1 cellular context compared by ENCODE assay signal in the genomic region with DNA sequence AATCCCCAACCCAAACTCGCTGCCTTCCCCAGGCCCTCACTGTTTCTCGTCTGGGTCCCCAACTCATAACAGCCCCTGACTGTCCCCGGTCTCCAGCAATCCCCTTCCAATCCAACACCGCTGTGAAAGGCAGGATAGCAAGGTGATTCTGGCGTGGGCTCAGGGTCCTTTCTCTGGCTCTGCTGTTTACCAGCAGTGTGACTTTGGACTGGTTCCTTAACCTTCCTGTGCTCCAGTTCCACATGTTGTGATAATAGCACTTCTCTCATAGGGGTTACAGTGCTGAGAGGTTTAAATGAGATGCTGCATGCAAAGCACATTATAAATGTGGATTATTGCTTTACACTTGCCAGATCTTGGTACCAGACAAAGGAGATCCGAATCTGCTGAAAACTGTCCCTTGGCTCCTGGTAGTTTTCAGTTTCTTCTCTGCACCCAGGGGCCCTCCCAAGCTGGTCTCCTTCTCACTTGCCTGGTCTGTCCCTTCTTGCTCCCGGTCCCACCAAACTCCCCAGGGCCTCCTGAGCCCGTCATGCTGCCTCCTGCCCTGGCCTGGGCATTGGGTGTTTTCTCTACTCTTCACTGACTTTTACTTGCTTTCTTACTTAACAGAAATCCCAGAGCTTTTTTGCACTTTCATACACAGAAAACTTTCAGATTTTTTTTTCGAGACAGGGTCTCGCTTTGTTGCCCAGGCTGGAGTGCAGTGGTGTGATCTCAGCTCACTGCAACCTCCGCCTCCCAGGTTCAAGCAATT.
TF ChIP-seq lines count a peak whose summit lies in the region.

No MANE protein-coding gene starts in this region.

TF ChIP-seq in GM12878, 131 proteins besides CTCF, POLR2A, EP300 and RAD21:
- TF ChIP-seq, protein P1, sequence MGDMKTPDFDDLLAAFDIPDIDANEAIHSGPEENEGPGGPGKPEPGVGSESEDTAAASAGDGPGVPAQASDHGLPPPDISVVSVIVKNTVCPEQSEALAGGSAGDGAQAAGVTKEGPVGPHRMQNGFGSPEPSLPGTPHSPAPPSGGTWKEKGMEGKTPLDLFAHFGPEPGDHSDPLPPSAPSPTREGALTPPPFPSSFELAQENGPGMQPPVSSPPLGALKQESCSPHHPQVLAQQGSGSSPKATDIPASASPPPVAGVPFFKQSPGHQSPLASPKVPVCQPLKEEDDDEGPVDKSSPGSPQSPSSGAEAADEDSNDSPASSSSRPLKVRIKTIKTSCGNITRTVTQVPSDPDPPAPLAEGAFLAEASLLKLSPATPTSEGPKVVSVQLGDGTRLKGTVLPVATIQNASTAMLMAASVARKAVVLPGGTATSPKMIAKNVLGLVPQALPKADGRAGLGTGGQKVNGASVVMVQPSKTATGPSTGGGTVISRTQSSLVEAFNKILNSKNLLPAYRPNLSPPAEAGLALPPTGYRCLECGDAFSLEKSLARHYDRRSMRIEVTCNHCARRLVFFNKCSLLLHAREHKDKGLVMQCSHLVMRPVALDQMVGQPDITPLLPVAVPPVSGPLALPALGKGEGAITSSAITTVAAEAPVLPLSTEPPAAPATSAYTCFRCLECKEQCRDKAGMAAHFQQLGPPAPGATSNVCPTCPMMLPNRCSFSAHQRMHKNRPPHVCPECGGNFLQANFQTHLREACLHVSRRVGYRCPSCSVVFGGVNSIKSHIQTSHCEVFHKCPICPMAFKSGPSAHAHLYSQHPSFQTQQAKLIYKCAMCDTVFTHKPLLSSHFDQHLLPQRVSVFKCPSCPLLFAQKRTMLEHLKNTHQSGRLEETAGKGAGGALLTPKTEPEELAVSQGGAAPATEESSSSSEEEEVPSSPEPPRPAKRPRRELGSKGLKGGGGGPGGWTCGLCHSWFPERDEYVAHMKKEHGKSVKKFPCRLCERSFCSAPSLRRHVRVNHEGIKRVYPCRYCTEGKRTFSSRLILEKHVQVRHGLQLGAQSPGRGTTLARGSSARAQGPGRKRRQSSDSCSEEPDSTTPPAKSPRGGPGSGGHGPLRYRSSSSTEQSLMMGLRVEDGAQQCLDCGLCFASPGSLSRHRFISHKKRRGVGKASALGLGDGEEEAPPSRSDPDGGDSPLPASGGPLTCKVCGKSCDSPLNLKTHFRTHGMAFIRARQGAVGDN (IDR thresholded peaks at IDR 0.05) = 0 out of 2 replicates have a peak, but pooled peaks have one; percentile 8
- TF ChIP-seq EED (IDR thresholded peaks at IDR 0.05; ENCODE audit: low read depth) (peak; percentile 63), MTA2 (IDR thresholded peaks at IDR 0.05; ENCODE audit: low read depth) (peak; percentile 20; the same call in 1 of the 2 replicates), PAX5 (IDR thresholded peaks at IDR 0.05; ENCODE audit: borderline replicate concordance, low read depth, low read length) (0 out of 2 replicates have a peak, but pooled peaks have one; percentile 6), ZNF217 (IDR thresholded peaks at IDR 0.05) (no peak), SMARCA5 (IDR thresholded peaks at IDR 0.05) (peak; percentile 61; the same call in 1 of the 2 replicates), TARDBP (IDR thresholded peaks at IDR 0.05; ENCODE audit: borderline replicate concordance) (no peak), NFIC (IDR thresholded peaks at IDR 0.05; ENCODE audit: low read depth, low read length) (no peak), SMC3 (IDR thresholded peaks at IDR 0.05; ENCODE audit: borderline replicate concordance, low read length) (no peak), ZBED1 (IDR thresholded peaks at IDR 0.05; ENCODE audit: borderline replicate concordance) (peak; percentile 39; the same call in 1 of the 2 replicates), ZNF274 (IDR thresholded peaks at IDR 0.05; ENCODE audit: insufficient read depth, insufficient read length) (no peak), MEF2B (IDR thresholded peaks at IDR 0.05; ENCODE audit: partially characterized antibody, poor library complexity, severe bottlenecking) (peak; percentile 87), EGR1 (IDR thresholded peaks at IDR 0.05; ENCODE audit: borderline replicate concordance in 1 of 2, low read depth in 2 of 2, low read length in 2 of 2) (no peak), NBN (IDR thresholded peaks at IDR 0.05) (0 out of 2 replicates have a peak, but pooled peaks have one; percentile 25), IKZF2 (IDR thresholded peaks at IDR 0.05) (peak; percentile 52 to 59; a peak in 2 of 4 replicates), IKZF1 (conservative IDR thresholded peaks at IDR 0.05) (peak; percentile 45)
- TF ChIP-seq, protein P2, sequence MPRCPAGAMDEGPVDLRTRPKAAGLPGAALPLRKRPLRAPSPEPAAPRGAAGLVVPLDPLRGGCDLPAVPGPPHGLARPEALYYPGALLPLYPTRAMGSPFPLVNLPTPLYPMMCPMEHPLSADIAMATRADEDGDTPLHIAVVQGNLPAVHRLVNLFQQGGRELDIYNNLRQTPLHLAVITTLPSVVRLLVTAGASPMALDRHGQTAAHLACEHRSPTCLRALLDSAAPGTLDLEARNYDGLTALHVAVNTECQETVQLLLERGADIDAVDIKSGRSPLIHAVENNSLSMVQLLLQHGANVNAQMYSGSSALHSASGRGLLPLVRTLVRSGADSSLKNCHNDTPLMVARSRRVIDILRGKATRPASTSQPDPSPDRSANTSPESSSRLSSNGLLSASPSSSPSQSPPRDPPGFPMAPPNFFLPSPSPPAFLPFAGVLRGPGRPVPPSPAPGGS (IDR thresholded peaks at IDR 0.05; ENCODE audit: borderline replicate concordance, insufficient read depth, low read depth, low read length, poor library complexity, severe bottlenecking) = peak; percentile 58
- TF ChIP-seq, protein P3, sequence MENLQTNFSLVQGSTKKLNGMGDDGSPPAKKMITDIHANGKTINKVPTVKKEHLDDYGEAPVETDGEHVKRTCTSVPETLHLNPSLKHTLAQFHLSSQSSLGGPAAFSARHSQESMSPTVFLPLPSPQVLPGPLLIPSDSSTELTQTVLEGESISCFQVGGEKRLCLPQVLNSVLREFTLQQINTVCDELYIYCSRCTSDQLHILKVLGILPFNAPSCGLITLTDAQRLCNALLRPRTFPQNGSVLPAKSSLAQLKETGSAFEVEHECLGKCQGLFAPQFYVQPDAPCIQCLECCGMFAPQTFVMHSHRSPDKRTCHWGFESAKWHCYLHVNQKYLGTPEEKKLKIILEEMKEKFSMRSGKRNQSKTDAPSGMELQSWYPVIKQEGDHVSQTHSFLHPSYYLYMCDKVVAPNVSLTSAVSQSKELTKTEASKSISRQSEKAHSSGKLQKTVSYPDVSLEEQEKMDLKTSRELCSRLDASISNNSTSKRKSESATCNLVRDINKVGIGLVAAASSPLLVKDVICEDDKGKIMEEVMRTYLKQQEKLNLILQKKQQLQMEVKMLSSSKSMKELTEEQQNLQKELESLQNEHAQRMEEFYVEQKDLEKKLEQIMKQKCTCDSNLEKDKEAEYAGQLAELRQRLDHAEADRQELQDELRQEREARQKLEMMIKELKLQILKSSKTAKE (IDR thresholded peaks at IDR 0.05; ENCODE audit: low read depth, poor library complexity, severe bottlenecking) = peak; percentile 20
- TF ChIP-seq, protein P4, sequence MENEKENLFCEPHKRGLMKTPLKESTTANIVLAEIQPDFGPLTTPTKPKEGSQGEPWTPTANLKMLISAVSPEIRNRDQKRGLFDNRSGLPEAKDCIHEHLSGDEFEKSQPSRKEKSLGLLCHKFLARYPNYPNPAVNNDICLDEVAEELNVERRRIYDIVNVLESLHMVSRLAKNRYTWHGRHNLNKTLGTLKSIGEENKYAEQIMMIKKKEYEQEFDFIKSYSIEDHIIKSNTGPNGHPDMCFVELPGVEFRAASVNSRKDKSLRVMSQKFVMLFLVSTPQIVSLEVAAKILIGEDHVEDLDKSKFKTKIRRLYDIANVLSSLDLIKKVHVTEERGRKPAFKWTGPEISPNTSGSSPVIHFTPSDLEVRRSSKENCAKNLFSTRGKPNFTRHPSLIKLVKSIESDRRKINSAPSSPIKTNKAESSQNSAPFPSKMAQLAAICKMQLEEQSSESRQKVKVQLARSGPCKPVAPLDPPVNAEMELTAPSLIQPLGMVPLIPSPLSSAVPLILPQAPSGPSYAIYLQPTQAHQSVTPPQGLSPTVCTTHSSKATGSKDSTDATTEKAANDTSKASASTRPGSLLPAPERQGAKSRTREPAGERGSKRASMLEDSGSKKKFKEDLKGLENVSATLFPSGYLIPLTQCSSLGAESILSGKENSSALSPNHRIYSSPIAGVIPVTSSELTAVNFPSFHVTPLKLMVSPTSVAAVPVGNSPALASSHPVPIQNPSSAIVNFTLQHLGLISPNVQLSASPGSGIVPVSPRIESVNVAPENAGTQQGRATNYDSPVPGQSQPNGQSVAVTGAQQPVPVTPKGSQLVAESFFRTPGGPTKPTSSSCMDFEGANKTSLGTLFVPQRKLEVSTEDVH (IDR thresholded peaks at IDR 0.05; ENCODE audit: low read depth, partially characterized antibody) = no peak
- TF ChIP-seq, protein P5, sequence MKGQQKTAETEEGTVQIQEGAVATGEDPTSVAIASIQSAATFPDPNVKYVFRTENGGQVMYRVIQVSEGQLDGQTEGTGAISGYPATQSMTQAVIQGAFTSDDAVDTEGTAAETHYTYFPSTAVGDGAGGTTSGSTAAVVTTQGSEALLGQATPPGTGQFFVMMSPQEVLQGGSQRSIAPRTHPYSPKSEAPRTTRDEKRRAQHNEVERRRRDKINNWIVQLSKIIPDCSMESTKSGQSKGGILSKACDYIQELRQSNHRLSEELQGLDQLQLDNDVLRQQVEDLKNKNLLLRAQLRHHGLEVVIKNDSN (IDR thresholded peaks at IDR 0.05; ENCODE audit: borderline replicate concordance, extremely low read length, insufficient read depth, low read depth, low read length) = no peak
